ENCODE assay signal across 1 cellular context in the genomic region with DNA sequence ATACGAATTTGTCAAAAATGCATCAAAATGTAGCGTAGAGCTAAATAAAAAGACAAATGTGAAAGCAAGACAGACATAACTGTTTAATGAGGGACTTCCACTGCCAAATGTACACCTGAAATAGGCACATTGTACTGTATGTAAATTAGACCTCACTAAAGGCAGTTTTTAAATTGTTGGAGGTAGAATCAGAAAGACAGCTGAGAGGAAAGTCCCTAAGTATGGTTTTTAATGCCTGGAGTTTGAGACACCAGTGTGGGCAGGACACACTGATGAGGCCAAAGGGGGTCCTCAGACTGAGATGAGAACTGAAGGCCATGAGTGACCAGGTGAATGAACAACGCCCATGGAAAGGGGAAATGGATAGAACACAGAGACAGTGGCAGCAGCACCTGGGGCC.
TF ChIP-seq lines count a peak whose summit lies in the region.

No MANE protein-coding gene starts in this region.

TF ChIP-seq in GM23338, 12 proteins besides CTCF, POLR2A, EP300 and RAD21:
- TF ChIP-seq, protein P1, sequence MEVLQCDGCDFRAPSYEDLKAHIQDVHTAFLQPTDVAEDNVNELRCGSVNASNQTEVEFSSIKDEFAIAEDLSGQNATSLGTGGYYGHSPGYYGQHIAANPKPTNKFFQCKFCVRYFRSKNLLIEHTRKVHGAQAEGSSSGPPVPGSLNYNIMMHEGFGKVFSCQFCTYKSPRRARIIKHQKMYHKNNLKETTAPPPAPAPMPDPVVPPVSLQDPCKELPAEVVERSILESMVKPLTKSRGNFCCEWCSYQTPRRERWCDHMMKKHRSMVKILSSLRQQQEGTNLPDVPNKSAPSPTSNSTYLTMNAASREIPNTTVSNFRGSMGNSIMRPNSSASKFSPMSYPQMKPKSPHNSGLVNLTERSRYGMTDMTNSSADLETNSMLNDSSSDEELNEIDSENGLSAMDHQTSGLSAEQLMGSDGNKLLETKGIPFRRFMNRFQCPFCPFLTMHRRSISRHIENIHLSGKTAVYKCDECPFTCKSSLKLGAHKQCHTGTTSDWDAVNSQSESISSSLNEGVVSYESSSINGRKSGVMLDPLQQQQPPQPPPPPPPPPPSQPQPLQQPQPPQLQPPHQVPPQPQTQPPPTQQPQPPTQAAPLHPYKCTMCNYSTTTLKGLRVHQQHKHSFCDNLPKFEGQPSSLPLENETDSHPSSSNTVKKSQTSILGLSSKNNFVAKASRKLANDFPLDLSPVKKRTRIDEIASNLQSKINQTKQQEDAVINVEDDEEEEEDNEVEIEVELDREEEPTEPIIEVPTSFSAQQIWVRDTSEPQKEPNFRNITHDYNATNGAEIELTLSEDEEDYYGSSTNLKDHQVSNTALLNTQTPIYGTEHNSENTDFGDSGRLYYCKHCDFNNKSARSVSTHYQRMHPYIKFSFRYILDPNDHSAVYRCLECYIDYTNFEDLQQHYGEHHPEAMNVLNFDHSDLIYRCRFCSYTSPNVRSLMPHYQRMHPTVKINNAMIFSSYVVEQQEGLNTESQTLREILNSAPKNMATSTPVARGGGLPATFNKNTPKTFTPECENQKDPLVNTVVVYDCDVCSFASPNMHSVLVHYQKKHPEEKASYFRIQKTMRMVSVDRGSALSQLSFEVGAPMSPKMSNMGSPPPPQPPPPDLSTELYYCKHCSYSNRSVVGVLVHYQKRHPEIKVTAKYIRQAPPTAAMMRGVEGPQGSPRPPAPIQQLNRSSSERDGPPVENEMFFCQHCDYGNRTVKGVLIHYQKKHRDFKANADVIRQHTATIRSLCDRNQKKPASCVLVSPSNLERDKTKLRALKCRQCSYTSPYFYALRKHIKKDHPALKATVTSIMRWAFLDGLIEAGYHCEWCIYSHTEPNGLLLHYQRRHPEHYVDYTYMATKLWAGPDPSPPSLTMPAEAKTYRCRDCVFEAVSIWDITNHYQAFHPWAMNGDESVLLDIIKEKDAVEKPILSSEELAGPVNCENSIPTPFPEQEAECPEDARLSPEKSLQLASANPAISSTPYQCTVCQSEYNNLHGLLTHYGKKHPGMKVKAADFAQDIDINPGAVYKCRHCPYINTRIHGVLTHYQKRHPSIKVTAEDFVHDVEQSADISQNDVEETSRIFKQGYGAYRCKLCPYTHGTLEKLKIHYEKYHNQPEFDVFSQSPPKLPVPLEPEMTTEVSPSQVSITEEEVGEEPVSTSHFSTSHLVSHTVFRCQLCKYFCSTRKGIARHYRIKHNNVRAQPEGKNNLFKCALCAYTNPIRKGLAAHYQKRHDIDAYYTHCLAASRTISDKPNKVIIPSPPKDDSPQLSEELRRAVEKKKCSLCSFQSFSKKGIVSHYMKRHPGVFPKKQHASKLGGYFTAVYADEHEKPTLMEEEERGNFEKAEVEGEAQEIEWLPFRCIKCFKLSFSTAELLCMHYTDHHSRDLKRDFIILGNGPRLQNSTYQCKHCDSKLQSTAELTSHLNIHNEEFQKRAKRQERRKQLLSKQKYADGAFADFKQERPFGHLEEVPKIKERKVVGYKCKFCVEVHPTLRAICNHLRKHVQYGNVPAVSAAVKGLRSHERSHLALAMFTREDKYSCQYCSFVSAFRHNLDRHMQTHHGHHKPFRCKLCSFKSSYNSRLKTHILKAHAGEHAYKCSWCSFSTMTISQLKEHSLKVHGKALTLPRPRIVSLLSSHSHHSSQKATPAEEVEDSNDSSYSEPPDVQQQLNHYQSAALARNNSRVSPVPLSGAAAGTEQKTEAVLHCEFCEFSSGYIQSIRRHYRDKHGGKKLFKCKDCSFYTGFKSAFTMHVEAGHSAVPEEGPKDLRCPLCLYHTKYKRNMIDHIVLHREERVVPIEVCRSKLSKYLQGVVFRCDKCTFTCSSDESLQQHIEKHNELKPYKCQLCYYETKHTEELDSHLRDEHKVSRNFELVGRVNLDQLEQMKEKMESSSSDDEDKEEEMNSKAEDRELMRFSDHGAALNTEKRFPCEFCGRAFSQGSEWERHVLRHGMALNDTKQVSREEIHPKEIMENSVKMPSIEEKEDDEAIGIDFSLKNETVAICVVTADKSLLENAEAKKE (CRISPR knock-in tag; IDR thresholded peaks at IDR 0.05), result no peak
- no peak for TF ChIP-seq NANOG (IDR thresholded peaks at IDR 0.05; ENCODE audit: borderline replicate concordance)
- TF ChIP-seq CREB1 (CRISPR knock-in tag; IDR thresholded peaks at IDR 0.05; ENCODE audit: low read depth), result no peak
- no peak for TF ChIP-seq JUNB (IDR thresholded peaks at IDR 0.05; ENCODE audit: unreplicated experiment)
- no peak for TF ChIP-seq POLR2AphosphoS5 (IDR thresholded peaks at IDR 0.05; ENCODE audit: low read depth)
- no peak for TF ChIP-seq EZH2 (IDR thresholded peaks at IDR 0.05; ENCODE audit: low read depth, unreplicated experiment)
- no peak for TF ChIP-seq ZNF114 (CRISPR knock-in tag; IDR thresholded peaks at IDR 0.05)
- no peak for TF ChIP-seq STAT1 (IDR thresholded peaks at IDR 0.05; ENCODE audit: unreplicated experiment)
- TF ChIP-seq ZNF331 (CRISPR knock-in tag; IDR thresholded peaks at IDR 0.05; ENCODE audit: low read depth), result no peak
- no peak for TF ChIP-seq EZH2phosphoT487 (IDR thresholded peaks at IDR 0.05; ENCODE audit: unreplicated experiment)
- TF ChIP-seq, protein P2, sequence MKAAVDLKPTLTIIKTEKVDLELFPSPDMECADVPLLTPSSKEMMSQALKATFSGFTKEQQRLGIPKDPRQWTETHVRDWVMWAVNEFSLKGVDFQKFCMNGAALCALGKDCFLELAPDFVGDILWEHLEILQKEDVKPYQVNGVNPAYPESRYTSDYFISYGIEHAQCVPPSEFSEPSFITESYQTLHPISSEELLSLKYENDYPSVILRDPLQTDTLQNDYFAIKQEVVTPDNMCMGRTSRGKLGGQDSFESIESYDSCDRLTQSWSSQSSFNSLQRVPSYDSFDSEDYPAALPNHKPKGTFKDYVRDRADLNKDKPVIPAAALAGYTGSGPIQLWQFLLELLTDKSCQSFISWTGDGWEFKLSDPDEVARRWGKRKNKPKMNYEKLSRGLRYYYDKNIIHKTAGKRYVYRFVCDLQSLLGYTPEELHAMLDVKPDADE (IDR thresholded peaks at IDR 0.05), result no peak
- TF ChIP-seq, protein P3, sequence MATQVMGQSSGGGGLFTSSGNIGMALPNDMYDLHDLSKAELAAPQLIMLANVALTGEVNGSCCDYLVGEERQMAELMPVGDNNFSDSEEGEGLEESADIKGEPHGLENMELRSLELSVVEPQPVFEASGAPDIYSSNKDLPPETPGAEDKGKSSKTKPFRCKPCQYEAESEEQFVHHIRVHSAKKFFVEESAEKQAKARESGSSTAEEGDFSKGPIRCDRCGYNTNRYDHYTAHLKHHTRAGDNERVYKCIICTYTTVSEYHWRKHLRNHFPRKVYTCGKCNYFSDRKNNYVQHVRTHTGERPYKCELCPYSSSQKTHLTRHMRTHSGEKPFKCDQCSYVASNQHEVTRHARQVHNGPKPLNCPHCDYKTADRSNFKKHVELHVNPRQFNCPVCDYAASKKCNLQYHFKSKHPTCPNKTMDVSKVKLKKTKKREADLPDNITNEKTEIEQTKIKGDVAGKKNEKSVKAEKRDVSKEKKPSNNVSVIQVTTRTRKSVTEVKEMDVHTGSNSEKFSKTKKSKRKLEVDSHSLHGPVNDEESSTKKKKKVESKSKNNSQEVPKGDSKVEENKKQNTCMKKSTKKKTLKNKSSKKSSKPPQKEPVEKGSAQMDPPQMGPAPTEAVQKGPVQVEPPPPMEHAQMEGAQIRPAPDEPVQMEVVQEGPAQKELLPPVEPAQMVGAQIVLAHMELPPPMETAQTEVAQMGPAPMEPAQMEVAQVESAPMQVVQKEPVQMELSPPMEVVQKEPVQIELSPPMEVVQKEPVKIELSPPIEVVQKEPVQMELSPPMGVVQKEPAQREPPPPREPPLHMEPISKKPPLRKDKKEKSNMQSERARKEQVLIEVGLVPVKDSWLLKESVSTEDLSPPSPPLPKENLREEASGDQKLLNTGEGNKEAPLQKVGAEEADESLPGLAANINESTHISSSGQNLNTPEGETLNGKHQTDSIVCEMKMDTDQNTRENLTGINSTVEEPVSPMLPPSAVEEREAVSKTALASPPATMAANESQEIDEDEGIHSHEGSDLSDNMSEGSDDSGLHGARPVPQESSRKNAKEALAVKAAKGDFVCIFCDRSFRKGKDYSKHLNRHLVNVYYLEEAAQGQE (IDR thresholded peaks at IDR 0.05; ENCODE audit: unreplicated experiment), result no peak
